ENCODE assay signal across 8 cellular contexts in the genomic region with DNA sequence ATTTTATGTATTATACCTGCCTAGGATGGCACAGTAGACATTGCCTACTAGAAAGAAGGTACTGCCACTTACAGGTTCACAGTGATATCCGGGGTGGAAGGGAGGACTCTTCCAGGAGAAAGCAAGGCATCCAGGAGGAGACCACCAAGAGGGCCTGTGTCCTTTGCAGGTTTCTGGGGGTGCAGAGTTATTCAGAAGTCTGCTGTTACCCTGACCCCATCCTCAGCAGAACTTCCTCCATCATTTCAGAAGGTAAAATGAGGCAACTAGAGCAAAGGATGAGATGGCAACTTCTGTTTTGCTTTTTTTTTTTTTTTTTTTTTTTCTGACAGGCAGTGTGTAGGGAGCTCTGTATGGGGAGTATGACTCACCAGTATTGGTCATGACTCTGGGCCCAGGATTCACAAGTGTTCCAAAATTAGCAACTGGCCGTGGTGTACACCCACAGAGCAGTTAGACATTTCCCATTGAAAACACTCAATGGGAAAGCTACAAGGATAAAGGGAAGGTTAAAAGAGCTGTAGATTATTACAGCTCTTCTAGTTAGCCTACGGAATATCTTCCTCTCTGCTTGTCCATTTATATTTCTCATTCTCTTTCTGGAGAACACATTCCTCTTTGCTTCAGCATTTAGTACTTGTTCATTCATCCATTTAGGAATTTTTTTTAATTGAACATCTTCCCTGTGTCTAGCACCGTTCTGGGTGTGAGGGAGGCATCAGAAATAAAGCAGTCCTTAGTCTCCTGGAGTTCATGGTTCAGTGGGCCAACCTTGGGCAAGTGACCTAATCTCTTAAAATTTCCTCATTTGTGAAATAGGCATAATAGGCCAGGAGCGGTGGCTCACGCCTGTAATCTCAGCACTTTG. TPM values are rescaled to one million over a fixed set of nuclear protein-coding genes. Genes with fewer than 3 reads are reported as not detected.
DNase-seq lines count a peak whose midpoint lies in the region; ATAC-seq and TF ChIP-seq lines count a peak whose summit lies in the region.

No MANE protein-coding gene starts in this region.

- peaks cover 0 to 2% (median 0%) of the 10 kb centered on the region in 5 experiments for H3K9me3 Mint-ChIP-seq in brain

- H3K27ac Mint-ChIP-seq in brain: peak overlapping the region in 3 of 5 experiments; percentile 48 to 71 (median 51)

- TF ChIP-seq CTCF in brain (conservative IDR thresholded peaks at IDR 0.05) (no peak), right lobe of liver (IDR thresholded peaks at IDR 0.05) (no peak), vagina (IDR thresholded peaks at IDR 0.05) (no peak)

- H3K27ac ChIP-seq in right lobe of liver (peak overlapping the region in 2 of 3 donors; percentile 5 to 77), vagina (peak overlapping the region; percentile 73)

- peak; percentile 20 to 41 for DNase-seq in activated CD4-positive, alpha-beta T cell treated with anti-CD3 and anti-CD28 coated beads, Interleukin-2, amount 50 U/mL, for 48 hours
- DNase-seq in activated CD4-positive, alpha-beta T cell treated with anti-CD3 and anti-CD28 coated beads, Interleukin-2, amount 50 U/mL, for 1 hour: no peak
- DNase-seq in NCI-H460 (ENCODE audit: extremely low read depth, low read depth) (peak; percentile 69), right lobe of liver (no peak), vagina (ENCODE audit: extremely low spot score in 2 of 2) (no peak), DMS114 treated with DMSO at 0.1 percent for 48 hours (lab: John Stamatoyannopoulos, UW; ENCODE audit: unreplicated experiment) (no peak)

- no peak overlapping the region for H3K4me3 Mint-ChIP-seq in brain

- no peaks in the 10 kb centered on the region for H3K27me3 Mint-ChIP-seq in brain

- intact Hi-C loops in right lobe of liver (cut with DNase I): no loop called here
- intact Hi-C loops in vagina (cut with DNase I): no loop called here

- H3K4me1 ChIP-seq in right lobe of liver (peaks cover 0 to 39% (median 10%) of the 10 kb centered on the region in 4 donors), vagina (peaks cover 33% of the 10 kb centered on the region)

- H3K36me3 ChIP-seq in right lobe of liver (no peaks in the 10 kb centered on the region), vagina (no peaks in the 10 kb centered on the region)

- H3K36me3 Mint-ChIP-seq in brain: no peaks in the 10 kb centered on the region

- H3K9me3 ChIP-seq in right lobe of liver: no peaks in the 10 kb centered on the region
- H3K9me3 ChIP-seq in vagina: no peaks in the 10 kb centered on the region

- 71% methylated on average over 6 of the region's 6 CpGs for WGBS in right lobe of liver (ENCODE audit: insufficient coverage, low coverage, low lambda C conversion rate, missing lambda C conversion rate)

- peaks cover 37% of the 10 kb centered on the region for H3K4me1 Mint-ChIP-seq in brain

- H3K4me3 ChIP-seq in right lobe of liver (no peak overlapping the region), vagina (no peak overlapping the region)

- peak; percentile 20 for TF ChIP-seq POLR2A in right lobe of liver (IDR thresholded peaks at IDR 0.05)
- no peak for TF ChIP-seq POLR2A in vagina (IDR thresholded peaks at IDR 0.05)

- H3K27me3 ChIP-seq in right lobe of liver (no peaks in the 10 kb centered on the region), vagina (no peaks in the 10 kb centered on the region)

- ATAC-seq in HG02763 (IDR thresholded peaks at IDR 0.05; ENCODE audit: unreplicated experiment) (peak; percentile 55), right lobe of liver (peak in 2 of 4 donors; percentile 66 to 73)

RNA-seq across cellular contexts. Expression of a gene that starts 50.5 kb away (rescaled TPM):
- total RNA-seq in NCI-H460 (2014; rRNA removed; shearing (Covaris generic)): 53.8 and 56.4 TPM in 2 replicates
- 25.9 and 36.5 TPM in 2 replicates for polyA plus RNA-seq in NCI-H460 (2014; cell fraction: nucleus; rRNA removed)
- polyA plus RNA-seq in brain (ENCODE audit: insufficient read depth, low read depth, low replicate concordance): 13.5 TPM
- total RNA-seq in right lobe of liver (10 to 100 TPM; 28.5 to 57.2 (median 33.3) TPM), vagina (33.9 TPM)

Comparison
In these comparisons a context has a peak if more than half of its experiments do, and no peak if none do; other contexts are left out.
1. DNase-seq: peak in activated CD4-positive, alpha-beta T cell treated with anti-CD3 and anti-CD28 coated beads, Interleukin-2, amount 50 U/mL, for 48 hours (2 of 2) and NCI-H460 (single experiment); none in activated CD4-positive, alpha-beta T cell treated with anti-CD3 and anti-CD28 coated beads, Interleukin-2, amount 50 U/mL, for 1 hour (single experiment), right lobe of liver (0 of 3), vagina (0 of 2) and DMS114 treated with DMSO at 0.1 percent for 48 hours (single experiment).